Comparison of ENCODE assay signal across 8 cellular contexts in genomic region chr17:72683506-72684404, GRCh38.
DNase-seq lines count a peak whose midpoint lies in the region; ATAC-seq and TF ChIP-seq lines count a peak whose summit lies in the region.

No MANE protein-coding gene starts in this region.

- peak overlapping the region; percentile 97 for H3K27ac Mint-ChIP-seq in Calu3 (ENCODE audit: unreplicated experiment)
- H3K27ac Mint-ChIP-seq in effector memory CD8-positive, alpha-beta T cell = no peak overlapping the region

- H3K9me3 Mint-ChIP-seq in Calu3 (ENCODE audit: low read depth, unreplicated experiment) = no peaks in the 10 kb centered on the region
- H3K9me3 Mint-ChIP-seq in effector memory CD8-positive, alpha-beta T cell = no peaks in the 10 kb centered on the region

- H3K9ac ChIP-seq in neuronal stem cell (ENCODE audit: low read depth, low read length, poor library complexity) = no peak overlapping the region

- intact Hi-C loops in Calu3 (cut with micrococcal nuclease; ENCODE audit: unreplicated experiment) (loop anchor here (1.0 kb wide), 2 partner anchors 22 to 33 kb away; no protein-coding TSS in a partner anchor), body of pancreas (cut with DNase I) (no loop called here), mucosa of descending colon (cut with DNase I, micrococcal nuclease) (no loop called here)

- no peak overlapping the region for H3K4me2 ChIP-seq in neuronal stem cell (ENCODE audit: insufficient read depth, low read length, poor library complexity, severe bottlenecking)

- H4K8ac ChIP-seq in neuronal stem cell (ENCODE audit: low read depth, low read length) = no peak overlapping the region

- H3K9me3 ChIP-seq in MG63 (no peaks in the 10 kb centered on the region), body of pancreas (no peaks in the 10 kb centered on the region), mucosa of descending colon (no peaks in the 10 kb centered on the region), neuronal stem cell (replicated peaks in 1 of 2; ENCODE audit: control insufficient read depth in 2 of 2, insufficient read depth in 1 of 2, low read depth in 1 of 2, low read length in 2 of 2) (no peaks in the 10 kb centered on the region)

- peak overlapping the region; percentile 53 for H3K4me3 Mint-ChIP-seq in Calu3 (ENCODE audit: low read depth, unreplicated experiment)
- H3K4me3 Mint-ChIP-seq in effector memory CD8-positive, alpha-beta T cell = no peak overlapping the region

- H3K4me1 ChIP-seq in body of pancreas (peaks cover 14% of the 10 kb centered on the region), mucosa of descending colon (ENCODE audit: low read depth) (peaks cover 14% of the 10 kb centered on the region), neuronal stem cell (ENCODE audit: control insufficient read depth in 2 of 2, insufficient read depth in 1 of 2, low read depth in 1 of 2, low read length in 2 of 2) (no peaks in the 10 kb centered on the region)

- no peak overlapping the region for H2AFZ ChIP-seq in neuronal stem cell (ENCODE audit: low read length)

- H2BK12ac ChIP-seq in neuronal stem cell (ENCODE audit: low read length) = no peak overlapping the region

- no peak overlapping the region for H3K14ac ChIP-seq in neuronal stem cell (ENCODE audit: low read length)

- H2BK15ac ChIP-seq in neuronal stem cell (ENCODE audit: low read length) = no peak overlapping the region

- ATAC-seq in body of pancreas = peak; percentile 66
- ATAC-seq in mucosa of descending colon = peak; percentile 94
- no peak for ATAC-seq in GM21360 (IDR thresholded peaks at IDR 0.05; ENCODE audit: unreplicated experiment)
- ATAC-seq in effector memory CD8-positive, alpha-beta T cell (replicated peaks) = no peak

- H3K27me3 Mint-ChIP-seq in Calu3 (ENCODE audit: unreplicated experiment) = no peaks in the 10 kb centered on the region
- no peaks in the 10 kb centered on the region for H3K27me3 Mint-ChIP-seq in effector memory CD8-positive, alpha-beta T cell

- no peak overlapping the region for H3K23ac ChIP-seq in neuronal stem cell (ENCODE audit: low read depth, low read length, poor library complexity)

- H3K79me1 ChIP-seq in neuronal stem cell (ENCODE audit: low read depth, low read length) = no peaks in the 10 kb centered on the region

- H2BK120ac ChIP-seq in neuronal stem cell (ENCODE audit: low read depth, low read length) = no peak overlapping the region

- peaks cover 43% of the 10 kb centered on the region for H3K4me1 Mint-ChIP-seq in Calu3 (ENCODE audit: low read depth, unreplicated experiment)
- no peaks in the 10 kb centered on the region for H3K4me1 Mint-ChIP-seq in effector memory CD8-positive, alpha-beta T cell (ENCODE audit: low read depth in 2 of 2)

- H3K36me3 Mint-ChIP-seq in Calu3 (ENCODE audit: insufficient read depth, unreplicated experiment) = peaks cover 4% of the 10 kb centered on the region
- peaks cover 7% of the 10 kb centered on the region for H3K36me3 Mint-ChIP-seq in effector memory CD8-positive, alpha-beta T cell (ENCODE audit: insufficient read depth)

- CTCF ChIA-PET in Calu3 (lab: Charles Lee) = interaction anchor here (0.7 to 2.3 kb wide), 10 partner anchors 12 to 127 kb away, joined by 3 to 8 read pairs (median 4); no protein-coding TSS in a partner anchor

- H3K18ac ChIP-seq in neuronal stem cell (ENCODE audit: low read length) = no peak overlapping the region

- H3K4ac ChIP-seq in neuronal stem cell (ENCODE audit: low read length) = no peak overlapping the region

- H2AK5ac ChIP-seq in neuronal stem cell (ENCODE audit: low read depth, low read length) = no peak overlapping the region

- DNase-seq in Calu3 (peak; percentile 85), MG63 (peak; percentile 92), body of pancreas (peak; percentile 17 to 71 (median 28)), mucosa of descending colon (peak; percentile 35 to 56 (median 40)), GF-D8 (lab: John Stamatoyannopoulos, UW) (no peak), neuronal stem cell (ENCODE audit: low spot score) (no peak)
- no peak for DNase-seq in effector memory CD8-positive, alpha-beta T cell

- H3K36me3 ChIP-seq in MG63 (no peaks in the 10 kb centered on the region), body of pancreas (replicated peaks in 1 of 2; ENCODE audit: insufficient read depth in 1 of 2, low read depth in 2 of 2) (no peaks in the 10 kb centered on the region), mucosa of descending colon (ENCODE audit: low read depth) (no peaks in the 10 kb centered on the region), neuronal stem cell (replicated peaks in 1 of 2; ENCODE audit: control insufficient read depth in 2 of 2, insufficient read depth in 2 of 2, low read length in 2 of 2) (no peaks in the 10 kb centered on the region)

- peak overlapping the region in 3 of 4 donors; percentile 40 to 68 (median 61) for H3K27ac ChIP-seq in body of pancreas
- no peak overlapping the region for H3K27ac ChIP-seq in neuronal stem cell (replicated peaks; ENCODE audit: low read length)

- no peak overlapping the region for H2BK5ac ChIP-seq in neuronal stem cell (ENCODE audit: low read length)

- TSS peak; percentile 74 for BruUV-seq in Calu3 (replicated peaks; lab: Mats Ljungman, UMichigan)

- no peak overlapping the region for H4K91ac ChIP-seq in neuronal stem cell (ENCODE audit: low read depth, low read length, poor library complexity)

- no peak for TF ChIP-seq CTCF in Calu3 (IDR thresholded peaks at IDR 0.05; ENCODE audit: unreplicated experiment)
- TF ChIP-seq CTCF in body of pancreas (IDR thresholded peaks at IDR 0.05) = no peak
- TF ChIP-seq CTCF in mucosa of descending colon (IDR thresholded peaks at IDR 0.05) = no peak

- TF ChIP-seq POLR2A in body of pancreas (IDR thresholded peaks at IDR 0.05) = no peak

- H3K27me3 ChIP-seq in MG63 = no peaks in the 10 kb centered on the region
- H3K27me3 ChIP-seq in body of pancreas = no peaks in the 10 kb centered on the region
- H3K27me3 ChIP-seq in neuronal stem cell (ENCODE audit: control insufficient read depth in 3 of 3, insufficient read depth in 3 of 3, low read depth in 1 of 3, low read length in 3 of 3) = no peaks in the 10 kb centered on the region

- H3K4me3 ChIP-seq in MG63 (no peak overlapping the region), body of pancreas (no peak overlapping the region), mucosa of descending colon (no peak overlapping the region), neuronal stem cell (ENCODE audit: low read length in 2 of 2) (no peak overlapping the region)

- WGBS in body of pancreas, 2 donors = 54 to 55% methylated on average over 9 to 10 of the region's 10 CpGs
- WGBS in neuronal stem cell (ENCODE audit: extremely low coverage in 2 of 2, insufficient read length in 2 of 2, insufficient replicate concordance in 1 of 2), 2 donors = no CpG with 5 or more reads among the region's 10 CpGs

Comparison
In these comparisons a context has a peak if more than half of its experiments do, and no peak if none do; other contexts are left out.
1. DNase-seq: peak in Calu3 (single experiment), MG63 (single experiment), body of pancreas (4 of 4) and mucosa of descending colon (3 of 3); none in GF-D8 (single experiment), effector memory CD8-positive, alpha-beta T cell (0 of 3) and neuronal stem cell (single experiment).
2. ATAC-seq: peak in body of pancreas (single experiment) and mucosa of descending colon (single experiment); none in GM21360 (single experiment) and effector memory CD8-positive, alpha-beta T cell (single experiment).